8 cellular contexts compared by ENCODE assay signal in the genomic region with DNA sequence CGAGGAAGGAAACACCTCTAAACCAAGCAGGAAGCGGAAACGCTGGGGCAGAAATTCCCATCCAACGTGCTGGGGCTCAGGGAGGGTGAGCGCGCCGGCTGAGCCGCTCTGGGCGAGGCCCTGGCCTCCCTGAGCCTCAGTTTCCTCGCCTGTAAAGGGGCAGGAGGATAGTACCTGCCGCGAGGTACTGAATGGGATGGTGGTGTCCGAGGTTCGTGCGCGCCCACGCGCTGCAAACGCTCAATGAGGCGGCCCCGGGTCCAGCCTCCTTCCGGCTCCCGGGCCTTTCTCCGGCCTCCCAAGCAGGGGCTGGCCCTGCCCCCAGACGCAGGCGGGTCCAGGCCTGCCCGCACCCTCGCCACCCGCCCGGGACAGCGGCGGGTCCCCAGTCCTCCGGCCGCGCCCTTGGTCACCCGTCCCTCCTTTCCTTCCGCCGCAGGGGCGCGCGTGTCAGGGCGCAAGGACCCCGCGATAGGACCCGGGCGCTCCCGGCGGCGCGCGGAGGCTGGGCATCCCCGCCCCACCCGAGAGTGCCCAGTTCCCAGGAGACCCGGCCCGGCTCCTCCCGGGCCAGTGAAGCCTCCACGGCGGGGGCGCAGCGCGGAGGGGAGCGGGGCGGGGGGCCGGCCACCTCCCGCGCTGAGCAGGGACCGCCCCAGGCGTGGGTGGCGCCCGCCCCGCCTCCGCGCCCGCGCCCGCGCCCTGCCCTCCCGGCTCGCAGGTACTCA. TPM values are rescaled to one million over a fixed set of nuclear protein-coding genes. Genes with fewer than 3 reads are reported as not detected.
DNase-seq lines count a peak whose midpoint lies in the region; ATAC-seq and TF ChIP-seq lines count a peak whose summit lies in the region.

No MANE protein-coding gene starts in this region.

- H3K27ac ChIP-seq in duodenal mucosa (ENCODE audit: low read depth, low read length) (no peak overlapping the region), thymus (ENCODE audit: low read depth) (no peak overlapping the region)

- CTCF ChIA-PET in T-cell (lab: Charles Lee) (interaction anchor here (0.7 kb wide), 2 partner anchors 44 to 595 kb away, joined by 3 read pairs; no protein-coding TSS in a partner anchor), GM10248 (lab: Yijun Ruan, JAX) (no interaction called here)

- DNase-seq in stimulated activated naive CD4-positive, alpha-beta T cell treated with Interleukin-2 at 50 U/mL for 16 hours (lab: John Stamatoyannopoulos, UW): peak; percentile 21
- no peak for DNase-seq in stimulated activated naive CD4-positive, alpha-beta T cell (lab: John Stamatoyannopoulos, UW)
- DNase-seq in T-cell: no peak
- DNase-seq in mucosa of descending colon: peak; percentile 46 to 75 (median 58)
- no peak for DNase-seq in GM10248 (ENCODE audit: extremely low spot score)

- no peak overlapping the region for H3K9ac ChIP-seq in duodenal mucosa (ENCODE audit: low read depth in 1 of 2, low read length in 2 of 2)

- intact Hi-C loops in mucosa of descending colon (cut with DNase I, micrococcal nuclease): no loop called here

- POLR2A ChIA-PET in T-cell (lab: Charles Lee): no interaction called here
- POLR2A ChIA-PET in GM10248 (lab: Yijun Ruan, JAX): no interaction called here

- H3K4me3 Mint-ChIP-seq in T-cell: peak overlapping the region in 2 of 3 donors; percentile 61 to 70

- WGBS in thymus: 2% methylated on average over 79 of the region's 79 CpGs

- peaks cover 4 to 5% of the 10 kb centered on the region in 2 donors for H3K4me1 ChIP-seq in duodenal mucosa (ENCODE audit: control insufficient read depth in 1 of 2, insufficient read depth in 2 of 2, low read length in 2 of 2)
- H3K4me1 ChIP-seq in mucosa of descending colon (ENCODE audit: low read depth): peaks cover 3% of the 10 kb centered on the region
- H3K4me1 ChIP-seq in thymus (ENCODE audit: control insufficient read depth, insufficient read depth, low read length): no peaks in the 10 kb centered on the region

- peak overlapping the region; percentile 47 to 59 for H3K4me3 ChIP-seq in duodenal mucosa (ENCODE audit: low read depth in 1 of 2, low read length in 2 of 2)
- H3K4me3 ChIP-seq in mucosa of descending colon: peak overlapping the region; percentile 30
- H3K4me3 ChIP-seq in thymus (ENCODE audit: low read length): peak overlapping the region; percentile 45

- H3K9me3 ChIP-seq in duodenal mucosa (ENCODE audit: control insufficient read depth in 1 of 2, low read length in 2 of 2) (no peaks in the 10 kb centered on the region), mucosa of descending colon (no peaks in the 10 kb centered on the region), thymus (ENCODE audit: control insufficient read depth) (no peaks in the 10 kb centered on the region)

- H3K9me3 Mint-ChIP-seq in T-cell: no peaks in the 10 kb centered on the region

- H3K36me3 ChIP-seq in duodenal mucosa (ENCODE audit: control insufficient read depth in 1 of 2, insufficient read depth in 2 of 2, low read length in 2 of 2) (no peaks in the 10 kb centered on the region), mucosa of descending colon (ENCODE audit: low read depth) (no peaks in the 10 kb centered on the region), thymus (ENCODE audit: control insufficient read depth, insufficient read depth) (no peaks in the 10 kb centered on the region)

- peaks cover 18 to 36% of the 10 kb centered on the region in 2 donors for H3K27me3 Mint-ChIP-seq in T-cell

- H3K27ac Mint-ChIP-seq in T-cell: no peak overlapping the region

- TF ChIP-seq CTCF in mucosa of descending colon (IDR thresholded peaks at IDR 0.05) (no peak), GM10248 (IDR thresholded peaks at IDR 0.05; ENCODE audit: control extremely low read depth, extremely low read depth, low read depth, missing control alignments) (no peak)

- H3K27me3 ChIP-seq in duodenal mucosa (ENCODE audit: control insufficient read depth in 1 of 2, insufficient read depth in 2 of 2, low read length in 2 of 2): peaks cover 15 to 29% of the 10 kb centered on the region in 2 donors
- peaks cover 42% of the 10 kb centered on the region for H3K27me3 ChIP-seq in thymus (ENCODE audit: control insufficient read depth, insufficient read depth)

- H3K36me3 Mint-ChIP-seq in T-cell: no peaks in the 10 kb centered on the region

- H3K4me1 Mint-ChIP-seq in T-cell: peaks cover 0 to 9% (median 4%) of the 10 kb centered on the region in 3 donors

- ATAC-seq in T-cell (replicated peaks in 1 of 4) (peak; percentile 45 to 78 (median 68)), mucosa of descending colon (peak; percentile 87), GM21529 (IDR thresholded peaks at IDR 0.05; ENCODE audit: unreplicated experiment) (no peak)

RNA-seq across cellular contexts. Expression of a gene that starts 0.5 kb away (rescaled TPM):
- 1 to 10 TPM in 3 of 5 donors, under 1 TPM in 1, not detected in 1; 0.23 to 1.9 (median 1.6) TPM for total RNA-seq in T-cell
- total RNA-seq in mucosa of descending colon: 1 to 10 TPM in 2 of 3 donors, under 1 TPM in 1; 0.75 to 2.5 (median 1.1) TPM
- polyA plus RNA-seq in thymus: 1.0 TPM

Comparison
In these comparisons a context has a peak if more than half of its experiments do, and no peak if none do; other contexts are left out.
1. DNase-seq: peak in stimulated activated naive CD4-positive, alpha-beta T cell treated with Interleukin-2 at 50 U/mL for 16 hours (single experiment) and mucosa of descending colon (3 of 3); none in stimulated activated naive CD4-positive, alpha-beta T cell (0 of 6), T-cell (0 of 34) and GM10248 (single experiment).
2. Peak in every context shown above with its lines, with median percentiles within 50 percentile points of each other: H3K4me3 ChIP-seq.